23 cellular contexts compared by ENCODE assay signal in the genomic region with DNA sequence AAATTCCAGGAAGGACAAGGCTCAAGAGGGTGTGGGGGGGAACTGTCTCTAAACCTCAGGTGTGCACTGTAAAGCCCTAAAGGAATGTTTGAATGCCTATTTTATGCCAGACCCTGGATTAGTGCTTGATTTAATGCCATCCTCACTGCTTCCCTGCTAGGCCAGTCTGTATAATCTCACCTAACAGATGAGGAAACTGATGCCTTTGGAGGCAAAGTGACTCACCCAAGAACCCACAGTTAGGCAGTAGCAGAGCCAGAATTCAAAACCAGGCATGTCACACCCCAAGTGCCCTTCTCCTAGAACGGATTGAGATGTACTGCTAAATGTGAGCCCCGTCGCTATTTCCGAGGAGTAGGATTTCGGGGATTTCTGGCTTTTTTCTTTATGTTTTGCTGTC. TPM values are rescaled to one million over a fixed set of nuclear protein-coding genes. Genes with fewer than 3 reads are reported as not detected.
DNase-seq lines count a peak whose midpoint lies in the region; ATAC-seq, FAIRE-seq and TF ChIP-seq lines count a peak whose summit lies in the region.
"Had no signal": no experiment of that assay in that cellular context is flagged by ENCODE, and none has a peak within 500 bp of the region (broad histone marks: within the 10 kb centered on the region; RNA-seq: fewer than 3 reads in every experiment).

No MANE protein-coding gene starts in this region.

- H3K9ac ChIP-seq in HepG2 (ENCODE audit: insufficient read depth, low read depth, low read length): no peak overlapping the region

- DNase-seq in HepG2 (ENCODE audit: low spot score) (no peak), right lobe of liver (no peak), RWPE1 (ENCODE audit: low spot score) (no peak), KG1 (lab: John Stamatoyannopoulos, UW) (no peak), EL (no peak)
- DNase-seq: BE2C; C1 segment of cervical spinal cord; CD4-positive, CD25-positive, alpha-beta regulatory T cell; CD8-positive, alpha-beta memory T cell; COR-L47; DMS 273 treated with DMSO at 0.1 percent for 48 hours; DMS53; DND-41; HFFc6; IMR-90 had no signal

- TF ChIP-seq RAD21 in HepG2 (CRISPR knock-in tag; IDR thresholded peaks at IDR 0.05): no peak

- no peak overlapping the region for H2AFZ ChIP-seq in HepG2 (ENCODE audit: low read length)

- no peaks in the 10 kb centered on the region for H3K4me1 ChIP-seq in HepG2 (ENCODE audit: insufficient read depth, low read length)
- H3K4me1 ChIP-seq in right lobe of liver: no peaks in the 10 kb centered on the region
- H3K4me1 ChIP-seq: BE2C, HAP-1 had no signal

- in situ Hi-C loops in HepG2 (cut with HindIII; ENCODE audit: extremely low pct_ligation_motif_present, low pct_unique_long_range_greater_than_20kb): no loop called here

- no peak overlapping the region for H3K4me3 ChIP-seq in HepG2 (replicated peaks in 1 of 3; ENCODE audit: insufficient read depth in 1 of 3, low read depth in 2 of 3, low read length in 3 of 3)
- H3K4me3 ChIP-seq in right lobe of liver: no peak overlapping the region
- H3K4me3 ChIP-seq: HAP-1, K562 had no signal

- 97% methylated on average over 5 of the region's 5 CpGs for WGBS in HepG2 (ENCODE audit: low lambda C conversion rate)
- 93% methylated on average over 5 of the region's 5 CpGs for WGBS in right lobe of liver (ENCODE audit: insufficient coverage, low coverage, low lambda C conversion rate, missing lambda C conversion rate)

- TF ChIP-seq EP300 in HepG2 (IDR thresholded peaks at IDR 0.05; ENCODE audit: low read depth in 2 of 2, low read length in 2 of 2) (no peak), HepG2 (CRISPR knock-in tag; IDR thresholded peaks at IDR 0.05; ENCODE audit: borderline replicate concordance) (no peak)

- CTCF ChIA-PET in HepG2 (lab: Yijun Ruan, JAX; ENCODE audit: low intra/inter-chr PET ratio, low total read pairs): no interaction called here
- CTCF ChIA-PET in RWPE1 (lab: Yijun Ruan, JAX): no interaction called here

- no peaks in the 10 kb centered on the region for H3K79me2 ChIP-seq in HepG2 (ENCODE audit: insufficient read depth, low read length)

- H4K20me1 ChIP-seq in HepG2 (ENCODE audit: insufficient read depth, low read length): no peaks in the 10 kb centered on the region

- no peak for ATAC-seq in HepG2
- no peak for ATAC-seq in right lobe of liver
- peak; percentile 60 for ATAC-seq in esophagus mucosa
- ATAC-seq in GM21737 (IDR thresholded peaks at IDR 0.05; ENCODE audit: unreplicated experiment): no peak
- ATAC-seq: K562 had no signal

- intact Hi-C loops in HepG2 (cut with micrococcal nuclease; ENCODE audit: unreplicated experiment): no loop called here
- intact Hi-C loops in right lobe of liver (cut with DNase I): no loop called here

- no peak overlapping the region for H3K27ac ChIP-seq in HepG2 (ENCODE audit: extremely low read length, insufficient read depth, low read length)
- no peak overlapping the region for H3K27ac ChIP-seq in right lobe of liver
- peak overlapping the region; percentile 40 for H3K27ac ChIP-seq in RWPE1
- H3K27ac ChIP-seq: HL-60 had no signal

- no peak overlapping the region for H3K4me2 ChIP-seq in HepG2 (ENCODE audit: low read depth, low read length)

- H3K27me3 ChIP-seq in HepG2 (ENCODE audit: control insufficient read depth in 1 of 2, insufficient read depth in 2 of 2, low read length in 2 of 2) (no peaks in the 10 kb centered on the region), right lobe of liver (no peaks in the 10 kb centered on the region)
- H3K27me3 ChIP-seq: BE2C had no signal

- TF ChIP-seq CTCF in HepG2 (CRISPR knock-in tag; IDR thresholded peaks at IDR 0.05) (no peak), right lobe of liver (IDR thresholded peaks at IDR 0.05) (no peak), RWPE1 (conservative IDR thresholded peaks at IDR 0.05; ENCODE audit: low read depth) (no peak)

- TF ChIP-seq POLR2A in HepG2 (IDR thresholded peaks at IDR 0.05; ENCODE audit: insufficient read depth in 1 of 2, low read depth in 2 of 2, low read length in 2 of 2): peak in 1 of 2 experiments; percentile 32; a peak in 1 of 4 replicates
- no peak for TF ChIP-seq POLR2A in right lobe of liver (IDR thresholded peaks at IDR 0.05)

- POLR2A ChIA-PET in HepG2 (lab: Yijun Ruan, JAX): interaction anchor here (3.5 kb wide), 1 partner anchor 12 kb away, joined by 12 read pairs; the partner anchor contains the start of gene OGG1
- POLR2A ChIA-PET in RWPE1 (lab: Yijun Ruan, JAX; ENCODE audit: low non-redundant PET): no interaction called here

- H3K36me3 ChIP-seq in HepG2 (replicated peaks in 1 of 2; ENCODE audit: control insufficient read depth in 1 of 2, insufficient read depth in 2 of 2, low read length in 2 of 2) (peaks cover 6 to 60% of the 10 kb centered on the region in 2 experiments), right lobe of liver (peaks cover 0 to 35% (median 14%) of the 10 kb centered on the region in 4 donors)
- H3K36me3 ChIP-seq: BE2C, HAP-1 had no signal

- no peak for FAIRE-seq in HepG2 (lab: Jason Lieb, UNC)
- FAIRE-seq: G401.6, GM12892, GM18507, K562 had no signal

- TSS peak; percentile 14 for BruUV-seq in HepG2 (replicated peaks; lab: Mats Ljungman, UMichigan)

- H3K9me3 ChIP-seq in HepG2 (ENCODE audit: low read length) (no peaks in the 10 kb centered on the region), right lobe of liver (no peaks in the 10 kb centered on the region)
- H3K9me3 ChIP-seq: BE2C, HAP-1 had no signal

RNA-seq across cellular contexts. Expression of gene CAMK1, which starts 7.8 kb away (rescaled TPM):
- total RNA-seq in HepG2 (2016; rRNA removed; fragmentation: Illumina TruSeq; extraction: Trizol): 51.8 and 53.3 TPM in 2 replicates
- 40.6 and 50.9 TPM in 2 replicates for total RNA-seq in HepG2 (2016; cell fraction: cytosol; rRNA removed; fragmentation: Illumina TruSeq; extraction: Trizol; ENCODE audit: low read depth)
- 49.0 and 53.3 TPM in 2 replicates for total RNA-seq in HepG2 (2016; cell fraction: insoluble cytoplasmic fraction; rRNA removed; fragmentation: Illumina TruSeq; extraction: Trizol)
- 44.9 and 61.9 TPM in 2 replicates for total RNA-seq in HepG2 (2016; cell fraction: membrane; rRNA removed; fragmentation: Illumina TruSeq; extraction: Trizol)
- total RNA-seq in HepG2 (2016; cell fraction: nucleus; rRNA removed; fragmentation: Illumina TruSeq; extraction: Trizol): 26.4 and 30.0 TPM in 2 replicates
- polyA plus RNA-seq in HepG2 (2011; rRNA removed): 26.4 and 27.7 TPM in 2 replicates
- polyA plus RNA-seq in HepG2 (2011; cell fraction: cytosol; rRNA removed): 25.3 and 29.8 TPM in 2 replicates
- 30.9 and 36.6 TPM in 2 replicates for polyA plus RNA-seq in HepG2 (2011; cell fraction: nucleus; rRNA removed)
- polyA plus RNA-seq in HepG2 (2012): 17.5 and 20.2 TPM in 2 replicates
- polyA plus RNA-seq in HepG2 (2016; cell fraction: cytosol; fragmentation: Illumina TruSeq; extraction: Trizol; ENCODE audit: low read depth): 36.8 and 48.6 TPM in 2 replicates
- 45.8 and 51.6 TPM in 2 replicates for polyA plus RNA-seq in HepG2 (2016; cell fraction: insoluble cytoplasmic fraction; fragmentation: Illumina TruSeq; extraction: Trizol; ENCODE audit: low read depth)
- 36.9 and 45.8 TPM in 2 replicates for polyA plus RNA-seq in HepG2 (2016; cell fraction: membrane; fragmentation: Illumina TruSeq; extraction: Trizol; ENCODE audit: low read depth)
- polyA plus RNA-seq in HepG2 (2016; cell fraction: nucleus; fragmentation: Illumina TruSeq; extraction: Trizol; ENCODE audit: insufficient read depth, low read depth): 55.8 and 58.3 TPM in 2 replicates
- 4.7 and 17.6 TPM in 2 replicates for polyA minus RNA-seq in HepG2 (2011; rRNA and poly(A)+ RNA removed; ENCODE audit: low replicate concordance)
- polyA minus RNA-seq in HepG2 (2011; cell fraction: cytosol; rRNA and poly(A)+ RNA removed): 8.4 and 15.1 TPM in 2 replicates
- 8.4 and 10.3 TPM in 2 replicates for polyA minus RNA-seq in HepG2 (2011; cell fraction: nucleus; rRNA and poly(A)+ RNA removed)
- total RNA-seq in right lobe of liver: 10 to 100 TPM; 10.8 to 33.4 (median 24.5) TPM
- total RNA-seq in esophagus mucosa: 2.6 TPM

RNA-seq across cellular contexts. Expression of gene OGG1, which starts 12.2 kb away (rescaled TPM):
- 23.8 and 28.7 TPM in 2 replicates for total RNA-seq in HepG2 (2016; rRNA removed; fragmentation: Illumina TruSeq; extraction: Trizol)
- 45.5 and 45.8 TPM in 2 replicates for total RNA-seq in HepG2 (2016; cell fraction: cytosol; rRNA removed; fragmentation: Illumina TruSeq; extraction: Trizol; ENCODE audit: low read depth)
- total RNA-seq in HepG2 (2016; cell fraction: insoluble cytoplasmic fraction; rRNA removed; fragmentation: Illumina TruSeq; extraction: Trizol): 26.5 and 28.3 TPM in 2 replicates
- total RNA-seq in HepG2 (2016; cell fraction: membrane; rRNA removed; fragmentation: Illumina TruSeq; extraction: Trizol): 17.8 and 19.8 TPM in 2 replicates
- total RNA-seq in HepG2 (2016; cell fraction: nucleus; rRNA removed; fragmentation: Illumina TruSeq; extraction: Trizol): 23.3 and 24.6 TPM in 2 replicates
- 33.2 and 38.9 TPM in 2 replicates for polyA plus RNA-seq in HepG2 (2011; rRNA removed)
- 23.2 and 27.3 TPM in 2 replicates for polyA plus RNA-seq in HepG2 (2011; cell fraction: cytosol; rRNA removed)
- polyA plus RNA-seq in HepG2 (2011; cell fraction: nucleus; rRNA removed): 48.7 and 59.7 TPM in 2 replicates
- 19.0 and 19.1 TPM in 2 replicates for polyA plus RNA-seq in HepG2 (2012)
- 9.3 and 10.9 TPM in 2 replicates for polyA plus RNA-seq in HepG2 (2016; cell fraction: cytosol; fragmentation: Illumina TruSeq; extraction: Trizol; ENCODE audit: low read depth)
- polyA plus RNA-seq in HepG2 (2016; cell fraction: insoluble cytoplasmic fraction; fragmentation: Illumina TruSeq; extraction: Trizol; ENCODE audit: low read depth): 31.9 and 32.4 TPM in 2 replicates
- 15.9 and 18.6 TPM in 2 replicates for polyA plus RNA-seq in HepG2 (2016; cell fraction: membrane; fragmentation: Illumina TruSeq; extraction: Trizol; ENCODE audit: low read depth)
- polyA plus RNA-seq in HepG2 (2016; cell fraction: nucleus; fragmentation: Illumina TruSeq; extraction: Trizol; ENCODE audit: insufficient read depth, low read depth): 26.3 and 38.4 TPM in 2 replicates
- polyA minus RNA-seq in HepG2 (2011; rRNA and poly(A)+ RNA removed; ENCODE audit: low replicate concordance): 89.8 and 134 TPM in 2 replicates
- polyA minus RNA-seq in HepG2 (2011; cell fraction: cytosol; rRNA and poly(A)+ RNA removed): 15.1 and 17.1 TPM in 2 replicates
- 56.5 and 63.9 TPM in 2 replicates for polyA minus RNA-seq in HepG2 (2011; cell fraction: nucleus; rRNA and poly(A)+ RNA removed)
- 10 to 100 TPM; 12.3 to 27.8 (median 15.7) TPM for total RNA-seq in right lobe of liver
- total RNA-seq in esophagus mucosa: 9.6 TPM

RNA-seq across cellular contexts. Expression of gene TADA3, which starts 30.4 kb away (rescaled TPM):
- total RNA-seq in HepG2 (2016; rRNA removed; fragmentation: Illumina TruSeq; extraction: Trizol): 37.1 and 43.3 TPM in 2 replicates
- 40.6 and 44.9 TPM in 2 replicates for total RNA-seq in HepG2 (2016; cell fraction: cytosol; rRNA removed; fragmentation: Illumina TruSeq; extraction: Trizol; ENCODE audit: low read depth)
- 36.0 and 42.7 TPM in 2 replicates for total RNA-seq in HepG2 (2016; cell fraction: insoluble cytoplasmic fraction; rRNA removed; fragmentation: Illumina TruSeq; extraction: Trizol)
- total RNA-seq in HepG2 (2016; cell fraction: membrane; rRNA removed; fragmentation: Illumina TruSeq; extraction: Trizol): 75.9 and 78.8 TPM in 2 replicates
- 19.3 and 22.3 TPM in 2 replicates for total RNA-seq in HepG2 (2016; cell fraction: nucleus; rRNA removed; fragmentation: Illumina TruSeq; extraction: Trizol)
- 32.1 and 34.4 TPM in 2 replicates for polyA plus RNA-seq in HepG2 (2011; rRNA removed)
- polyA plus RNA-seq in HepG2 (2011; cell fraction: cytosol; rRNA removed): 33.5 and 41.6 TPM in 2 replicates
- 31.8 and 32.8 TPM in 2 replicates for polyA plus RNA-seq in HepG2 (2011; cell fraction: nucleus; rRNA removed)
- 29.5 and 31.4 TPM in 2 replicates for polyA plus RNA-seq in HepG2 (2012)
- polyA plus RNA-seq in HepG2 (2016; cell fraction: cytosol; fragmentation: Illumina TruSeq; extraction: Trizol; ENCODE audit: low read depth): 76.9 and 79.2 TPM in 2 replicates
- polyA plus RNA-seq in HepG2 (2016; cell fraction: insoluble cytoplasmic fraction; fragmentation: Illumina TruSeq; extraction: Trizol; ENCODE audit: low read depth): 59.1 and 65.5 TPM in 2 replicates
- polyA plus RNA-seq in HepG2 (2016; cell fraction: membrane; fragmentation: Illumina TruSeq; extraction: Trizol; ENCODE audit: low read depth): 95.4 and 101 TPM in 2 replicates
- 46.7 and 52.3 TPM in 2 replicates for polyA plus RNA-seq in HepG2 (2016; cell fraction: nucleus; fragmentation: Illumina TruSeq; extraction: Trizol; ENCODE audit: insufficient read depth, low read depth)
- 35.7 and 37.3 TPM in 2 replicates for polyA minus RNA-seq in HepG2 (2011; rRNA and poly(A)+ RNA removed; ENCODE audit: low replicate concordance)
- polyA minus RNA-seq in HepG2 (2011; cell fraction: cytosol; rRNA and poly(A)+ RNA removed): 27.4 and 29.7 TPM in 2 replicates
- polyA minus RNA-seq in HepG2 (2011; cell fraction: nucleus; rRNA and poly(A)+ RNA removed): 12.6 and 14.8 TPM in 2 replicates
- 10 to 100 TPM; 24.6 to 43.8 (median 28.1) TPM for total RNA-seq in right lobe of liver
- total RNA-seq in esophagus mucosa: 32.3 TPM

RNA-seq across cellular contexts. Expression of gene BRPF1, which starts 30.4 kb away (rescaled TPM):
- total RNA-seq in HepG2 (2016; rRNA removed; fragmentation: Illumina TruSeq; extraction: Trizol) (7.5 and 10.0 TPM in 2 replicates), right lobe of liver (1 to 10 TPM; 3.5 to 5.4 (median 5.1) TPM), esophagus mucosa (11.9 TPM)
- 1.9 and 2.6 TPM in 2 replicates for total RNA-seq in HepG2 (2016; cell fraction: cytosol; rRNA removed; fragmentation: Illumina TruSeq; extraction: Trizol; ENCODE audit: low read depth)
- 6.6 and 9.5 TPM in 2 replicates for total RNA-seq in HepG2 (2016; cell fraction: insoluble cytoplasmic fraction; rRNA removed; fragmentation: Illumina TruSeq; extraction: Trizol)
- total RNA-seq in HepG2 (2016; cell fraction: membrane; rRNA removed; fragmentation: Illumina TruSeq; extraction: Trizol): 4.2 and 4.4 TPM in 2 replicates
- 11.3 and 13.7 TPM in 2 replicates for total RNA-seq in HepG2 (2016; cell fraction: nucleus; rRNA removed; fragmentation: Illumina TruSeq; extraction: Trizol)
- 7.3 and 7.4 TPM in 2 replicates for polyA plus RNA-seq in HepG2 (2011; rRNA removed)
- polyA plus RNA-seq in HepG2 (2011; cell fraction: cytosol; rRNA removed): 4.3 and 5.0 TPM in 2 replicates
- polyA plus RNA-seq in HepG2 (2011; cell fraction: nucleus; rRNA removed): 26.1 and 36.3 TPM in 2 replicates
- polyA plus RNA-seq in HepG2 (2012): 6.0 and 6.8 TPM in 2 replicates
- 0.49 and 0.61 TPM in 2 replicates for polyA plus RNA-seq in HepG2 (2016; cell fraction: cytosol; fragmentation: Illumina TruSeq; extraction: Trizol; ENCODE audit: low read depth)
- 6.7 and 7.2 TPM in 2 replicates for polyA plus RNA-seq in HepG2 (2016; cell fraction: insoluble cytoplasmic fraction; fragmentation: Illumina TruSeq; extraction: Trizol; ENCODE audit: low read depth)
- polyA plus RNA-seq in HepG2 (2016; cell fraction: membrane; fragmentation: Illumina TruSeq; extraction: Trizol; ENCODE audit: low read depth): 1.5 and 1.6 TPM in 2 replicates
- 29.3 and 31.8 TPM in 2 replicates for polyA plus RNA-seq in HepG2 (2016; cell fraction: nucleus; fragmentation: Illumina TruSeq; extraction: Trizol; ENCODE audit: insufficient read depth, low read depth)
- polyA minus RNA-seq in HepG2 (2011; rRNA and poly(A)+ RNA removed; ENCODE audit: low replicate concordance): 9.9 and 28.6 TPM in 2 replicates
- polyA minus RNA-seq in HepG2 (2011; cell fraction: cytosol; rRNA and poly(A)+ RNA removed): 3.2 and 6.0 TPM in 2 replicates
- polyA minus RNA-seq in HepG2 (2011; cell fraction: nucleus; rRNA and poly(A)+ RNA removed): 12.9 and 15.8 TPM in 2 replicates

RNA-seq across cellular contexts. Expression of gene ARPC4, which starts 31.0 kb away (rescaled TPM):
- total RNA-seq in HepG2 (2016; rRNA removed; fragmentation: Illumina TruSeq; extraction: Trizol) (73.9 and 83.6 TPM in 2 replicates), right lobe of liver (10 to 100 TPM; 42.0 to 80.3 (median 57.3) TPM), esophagus mucosa (154 TPM)
- total RNA-seq in HepG2 (2016; cell fraction: cytosol; rRNA removed; fragmentation: Illumina TruSeq; extraction: Trizol; ENCODE audit: low read depth): 33.6 and 36.2 TPM in 2 replicates
- 70.0 and 87.2 TPM in 2 replicates for total RNA-seq in HepG2 (2016; cell fraction: insoluble cytoplasmic fraction; rRNA removed; fragmentation: Illumina TruSeq; extraction: Trizol)
- total RNA-seq in HepG2 (2016; cell fraction: membrane; rRNA removed; fragmentation: Illumina TruSeq; extraction: Trizol): 53.3 and 56.0 TPM in 2 replicates
- total RNA-seq in HepG2 (2016; cell fraction: nucleus; rRNA removed; fragmentation: Illumina TruSeq; extraction: Trizol): 59.7 and 66.4 TPM in 2 replicates
- polyA plus RNA-seq in HepG2 (2011; rRNA removed): 27.2 and 30.1 TPM in 2 replicates
- polyA plus RNA-seq in HepG2 (2011; cell fraction: cytosol; rRNA removed): 38.6 and 40.7 TPM in 2 replicates
- 29.3 and 34.8 TPM in 2 replicates for polyA plus RNA-seq in HepG2 (2011; cell fraction: nucleus; rRNA removed)
- polyA plus RNA-seq in HepG2 (2012): 27.0 and 41.3 TPM in 2 replicates
- polyA plus RNA-seq in HepG2 (2016; cell fraction: cytosol; fragmentation: Illumina TruSeq; extraction: Trizol; ENCODE audit: low read depth): 28.3 and 37.9 TPM in 2 replicates
- polyA plus RNA-seq in HepG2 (2016; cell fraction: insoluble cytoplasmic fraction; fragmentation: Illumina TruSeq; extraction: Trizol; ENCODE audit: low read depth): 75.5 and 85.0 TPM in 2 replicates
- polyA plus RNA-seq in HepG2 (2016; cell fraction: membrane; fragmentation: Illumina TruSeq; extraction: Trizol; ENCODE audit: low read depth): 43.0 TPM in 2 replicates
- 75.8 and 91.3 TPM in 2 replicates for polyA plus RNA-seq in HepG2 (2016; cell fraction: nucleus; fragmentation: Illumina TruSeq; extraction: Trizol; ENCODE audit: insufficient read depth, low read depth)
- polyA minus RNA-seq in HepG2 (2011; rRNA and poly(A)+ RNA removed; ENCODE audit: low replicate concordance): 36.5 and 108 TPM in 2 replicates
- polyA minus RNA-seq in HepG2 (2011; cell fraction: cytosol; rRNA and poly(A)+ RNA removed): 34.9 and 44.1 TPM in 2 replicates
- polyA minus RNA-seq in HepG2 (2011; cell fraction: nucleus; rRNA and poly(A)+ RNA removed): 62.7 and 78.3 TPM in 2 replicates
